Comparison of ENCODE assay signal across 1 cellular context in genomic region chr17:44808156-44808555, GRCh38.
TF ChIP-seq lines count a peak whose summit lies in the region.

No MANE protein-coding gene starts in this region.

TF ChIP-seq in GM23338, 12 proteins besides CTCF, POLR2A, EP300 and RAD21:
- TF ChIP-seq ZNF114 (CRISPR knock-in tag; IDR thresholded peaks at IDR 0.05) (no peak), ETS1 (IDR thresholded peaks at IDR 0.05) (no peak), ZNF331 (CRISPR knock-in tag; IDR thresholded peaks at IDR 0.05; ENCODE audit: low read depth) (no peak), EZH2phosphoT487 (IDR thresholded peaks at IDR 0.05; ENCODE audit: unreplicated experiment) (no peak)
